8 cellular contexts compared by ENCODE assay signal in genomic region chr1:161225534-161226319, GRCh38.
A peak's percentile ranks its signal among the peaks of the same experiment; 100 is the strongest.
DNase-seq lines count a peak whose midpoint lies in the region; ATAC-seq and FAIRE-seq lines count a peak whose summit lies in the region.

Gene TOMM40L (plus strand): TSS chr1:161226060. CDS start chr1:161226490, 430 bp downstream.

- ATAC-seq in GM19023 (IDR thresholded peaks at IDR 0.05; ENCODE audit: unreplicated experiment) = peak; percentile 97
- peak; percentile 98 for ATAC-seq in HG03280 (IDR thresholded peaks at IDR 0.05; ENCODE audit: unreplicated experiment)

- DNase-seq in AG20443 (ENCODE audit: low spot score) (peak; percentile 97), NCI-H345 (lab: John Stamatoyannopoulos, UW) (peak; percentile 95), cerebellar cortex (ENCODE audit: low spot score) (peak; percentile 100)
- DNase-seq in activated CD4-positive, CD25-positive, alpha-beta regulatory T cell (lab: John Stamatoyannopoulos, UW) = peak; percentile 61 to 86 (median 74)
- DNase-seq in stimulated activated CD4-positive, alpha-beta T cell treated with anti-CD3 and anti-CD28 coated beads, Interleukin-12 subunit alpha, Interleukin-12 subunit beta, amount 100 ng/mL, for 4 hours = peak; percentile 78

- peak; percentile 36 for FAIRE-seq in islet of Langerhans (lab: Jason Lieb, UNC)

Comparison
In these comparisons a context has a peak if more than half of its experiments do, and no peak if none do; other contexts are left out.
1. Peak in every context shown above with its lines: DNase-seq and ATAC-seq.